Comparison of ENCODE assay signal across 21 cellular contexts in genomic region chr7:32868116-32868515, GRCh38. TPM values are rescaled to one million over a fixed set of nuclear protein-coding genes. Genes with fewer than 3 reads are reported as not detected.
DNase-seq lines count a peak whose midpoint lies in the region; ATAC-seq and TF ChIP-seq lines count a peak whose summit lies in the region.
"Had no signal": no experiment of that assay in that cellular context is flagged by ENCODE, and none has a peak within 500 bp of the region (broad histone marks: within the 10 kb centered on the region; RNA-seq: fewer than 3 reads in every experiment).

No MANE protein-coding gene starts in this region.

- no peaks in the 10 kb centered on the region for H3K27me3 Mint-ChIP-seq in stimulated activated naive CD8-positive, alpha-beta T cell treated with anti-CD3 and anti-CD28 coated beads, Interleukin-15, Interleukin-2, amounts not matched to agents 100 ng/mL and 50 ng/mL, for 24 hours

- H3K4me3 ChIP-seq in heart right ventricle, result no peak overlapping the region
- H3K4me3 ChIP-seq: SJCRH30 had no signal

- peaks cover 22% of the 10 kb centered on the region for H3K4me1 Mint-ChIP-seq in stimulated activated naive CD8-positive, alpha-beta T cell treated with anti-CD3 and anti-CD28 coated beads, Interleukin-15, Interleukin-2, amounts not matched to agents 100 ng/mL and 50 ng/mL, for 24 hours (ENCODE audit: low read depth)

- H3K4me1 ChIP-seq in heart right ventricle, result peaks cover 0 to 50% (median 25%) of the 10 kb centered on the region in 9 donors
- H3K4me1 ChIP-seq: SJCRH30 had no signal

- ATAC-seq in stimulated activated naive CD8-positive, alpha-beta T cell treated with anti-CD3 and anti-CD28 coated beads, Interleukin-15, Interleukin-2, amounts not matched to agents 100 U/mL and 50 U/mL, for 24 hours, result no peak
- ATAC-seq in heart right ventricle, result peak in 6 of 8 donors; percentile 47 to 69 (median 58)
- no peak for ATAC-seq in GM18519 (IDR thresholded peaks at IDR 0.05; ENCODE audit: low FRiP score, unreplicated experiment)
- no peak for ATAC-seq in HG02970 (IDR thresholded peaks at IDR 0.05; ENCODE audit: low FRiP score, unreplicated experiment)
- ATAC-seq: HCT116 had no signal

- H3K36me3 Mint-ChIP-seq in stimulated activated naive CD8-positive, alpha-beta T cell treated with anti-CD3 and anti-CD28 coated beads, Interleukin-15, Interleukin-2, amounts not matched to agents 100 ng/mL and 50 ng/mL, for 24 hours (ENCODE audit: low read depth), result peaks cover 72% of the 10 kb centered on the region

- peaks cover 0 to 76% (median 16%) of the 10 kb centered on the region in 9 donors for H3K36me3 ChIP-seq in heart right ventricle

- peak in 1 of 9 donors; percentile 8 for TF ChIP-seq CTCF in heart right ventricle (IDR thresholded peaks at IDR 0.05)

- H3K27ac Mint-ChIP-seq in stimulated activated naive CD8-positive, alpha-beta T cell treated with anti-CD3 and anti-CD28 coated beads, Interleukin-15, Interleukin-2, amounts not matched to agents 100 ng/mL and 50 ng/mL, for 24 hours, result peak overlapping the region; percentile 12

- 35 to 62% methylated on average over 4 of the region's 4 CpGs for WGBS in heart right ventricle, 2 donors

- DNase-seq in NCI-H1092 treated with DMSO at 0.1 percent for 48 hours (lab: John Stamatoyannopoulos, UW) (peak; percentile 8), NCI-H1092 (lab: John Stamatoyannopoulos, UW) (no peak), heart right ventricle (peak in 1 of 2 donors; percentile 26), NCI-H1436 (lab: John Stamatoyannopoulos, UW) (no peak)
- no peak for DNase-seq in stimulated activated naive CD8-positive, alpha-beta T cell treated with anti-CD3 and anti-CD28 coated beads, Interleukin-15, Interleukin-2, amounts not matched to agents 100 U/mL and 50 U/mL, for 24 hours
- DNase-seq: ACHN; GF-D8; NCI-H1417; NCI-H187; NCI-H2227 treated with DMSO at 0.1 percent for 48 hours; NCI-H510A; NK-92 treated with Interleukin-12 subunit alpha and Interleukin-12 subunit beta, amount 100 ng/mL, for 24 hours; SJCRH30 had no signal

- H3K4me3 Mint-ChIP-seq in stimulated activated naive CD8-positive, alpha-beta T cell treated with anti-CD3 and anti-CD28 coated beads, Interleukin-15, Interleukin-2, amounts not matched to agents 100 ng/mL and 50 ng/mL, for 24 hours, result no peak overlapping the region
- H3K4me3 Mint-ChIP-seq: CD14-positive monocyte had no signal

- H3K9me3 Mint-ChIP-seq in stimulated activated naive CD8-positive, alpha-beta T cell treated with anti-CD3 and anti-CD28 coated beads, Interleukin-15, Interleukin-2, amounts not matched to agents 100 ng/mL and 50 ng/mL, for 24 hours, result peaks cover 9% of the 10 kb centered on the region

- intact Hi-C loops in heart right ventricle (cut with DNase I), result no loop called here

- peaks cover 0 to 10% (median 0%) of the 10 kb centered on the region in 11 donors for H3K9me3 ChIP-seq in heart right ventricle
- H3K9me3 ChIP-seq: SJCRH30 had no signal

- no peaks in the 10 kb centered on the region for H3K27me3 ChIP-seq in heart right ventricle
- H3K27me3 ChIP-seq: SJCRH30 had no signal

- peak overlapping the region in 2 of 10 donors; percentile 18 to 45 for H3K27ac ChIP-seq in heart right ventricle
- H3K27ac ChIP-seq: 22Rv1, KMS-11, RWPE1, SJCRH30 had no signal

RNA-seq across cellular contexts. Expression of gene KBTBD2, which starts 23.4 kb away (rescaled TPM):
- 10 to 100 TPM; 22.0 to 34.1 (median 24.9) TPM for total RNA-seq in heart right ventricle
- 10 to 100 TPM; 13.3 to 15.9 TPM for polyA plus RNA-seq in heart right ventricle

Comparison
In these comparisons a context has a peak if more than half of its experiments do, and no peak if none do; other contexts are left out.
1. ATAC-seq: peak in heart right ventricle (6 of 8); none in stimulated activated naive CD8-positive, alpha-beta T cell treated with anti-CD3 and anti-CD28 coated beads, Interleukin-15, Interleukin-2, amounts not matched to agents 100 U/mL and 50 U/mL, for 24 hours (single experiment), GM18519 (single experiment) and HG02970 (single experiment).